8 cellular contexts compared by ENCODE assay signal in the genomic region with DNA sequence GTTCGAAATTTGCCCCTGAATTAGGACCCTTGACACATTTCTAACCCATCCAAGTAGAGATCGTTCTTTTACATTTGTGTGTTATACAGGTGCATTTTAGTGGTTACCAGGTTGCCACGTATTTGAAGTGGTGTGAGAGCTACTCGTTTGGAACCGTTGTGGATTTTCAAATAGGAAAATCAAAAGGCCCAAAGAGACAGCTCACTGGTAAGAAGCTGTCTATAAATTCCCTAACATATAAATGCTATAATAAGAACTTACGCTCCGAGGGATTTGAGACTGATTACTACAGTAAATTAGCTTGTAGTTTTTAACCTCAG. TPM values are rescaled to one million over a fixed set of nuclear protein-coding genes. Genes with fewer than 3 reads are reported as not detected.
DNase-seq lines count a peak whose midpoint lies in the region; ATAC-seq, FAIRE-seq and TF ChIP-seq lines count a peak whose summit lies in the region.

No MANE protein-coding gene starts in this region.

- H3K36me3 ChIP-seq in OCI-LY3 (replicated peaks; ENCODE audit: low read depth, low read length) (peaks cover 9% of the 10 kb centered on the region), neutrophil (no peaks in the 10 kb centered on the region)
- no peaks in the 10 kb centered on the region for H3K36me3 ChIP-seq in effector memory CD4-positive, alpha-beta T cell (ENCODE audit: control insufficient read depth, insufficient read depth, low read length)

- peak overlapping the region; percentile 94 for H3K27ac ChIP-seq in OCI-LY3 (ENCODE audit: low read length)
- peak overlapping the region; percentile 98 for H3K27ac ChIP-seq in effector memory CD4-positive, alpha-beta T cell (ENCODE audit: insufficient read depth, low read length, poor library complexity, severe bottlenecking)
- peak overlapping the region; percentile 99 for H3K27ac ChIP-seq in neutrophil

- DNase-seq in NCI-H2029 treated with DMSO at 0.1 percent for 48 hours (lab: John Stamatoyannopoulos, UW), result peak; percentile 68
- DNase-seq in NCI-H2029 (lab: John Stamatoyannopoulos, UW), result no peak
- no peak for DNase-seq in effector memory CD4-positive, alpha-beta T cell
- DNase-seq in GM12891 (ENCODE audit: insufficient read length, low spot score), result no peak
- DNase-seq in activated CD4-positive, CD25-positive, alpha-beta regulatory T cell (lab: John Stamatoyannopoulos, UW), result no peak

- H3K27me3 ChIP-seq in OCI-LY3 (ENCODE audit: low read depth, low read length), result no peaks in the 10 kb centered on the region
- no peaks in the 10 kb centered on the region for H3K27me3 ChIP-seq in effector memory CD4-positive, alpha-beta T cell (replicated peaks; ENCODE audit: control insufficient read depth, insufficient read depth, low read length, poor library complexity, severe bottlenecking)
- H3K27me3 ChIP-seq in neutrophil, result no peaks in the 10 kb centered on the region

- H3K4me1 ChIP-seq in OCI-LY3 (ENCODE audit: low read length), result peaks cover 33% of the 10 kb centered on the region
- peaks cover 15% of the 10 kb centered on the region for H3K4me1 ChIP-seq in effector memory CD4-positive, alpha-beta T cell (ENCODE audit: control insufficient read depth, insufficient read depth, low read length, poor library complexity, severe bottlenecking)
- H3K4me1 ChIP-seq in neutrophil (ENCODE audit: control insufficient read depth in 1 of 2, insufficient read depth in 1 of 2, low read depth in 1 of 2, low read length in 1 of 2), result peaks cover 56 to 62% of the 10 kb centered on the region in 2 experiments

- H3K9ac ChIP-seq in OCI-LY3 (ENCODE audit: low read length), result peak overlapping the region; percentile 94

- peaks cover 6% of the 10 kb centered on the region for H4K20me1 ChIP-seq in OCI-LY3 (ENCODE audit: insufficient read depth, low read length)

- peak overlapping the region; percentile 94 for H3K4me2 ChIP-seq in OCI-LY3 (ENCODE audit: low read length)

- ATAC-seq in GM21528 (IDR thresholded peaks at IDR 0.05; ENCODE audit: low FRiP score, unreplicated experiment), result no peak

- FAIRE-seq in GM12891 (lab: Jason Lieb, UNC), result no peak

- H3K79me2 ChIP-seq in OCI-LY3 (ENCODE audit: low read length), result peaks cover 81% of the 10 kb centered on the region

- TF ChIP-seq POLR2A in GM12891 (IDR thresholded peaks at IDR 0.05; ENCODE audit: low read depth, low read length), result no peak

- peak overlapping the region; percentile 91 for H3K4me3 ChIP-seq in OCI-LY3 (ENCODE audit: low read length)
- peak overlapping the region; percentile 97 for H3K4me3 ChIP-seq in effector memory CD4-positive, alpha-beta T cell (ENCODE audit: insufficient read depth, low read depth, low read length, poor library complexity, severe bottlenecking)
- peak overlapping the region; percentile 84 to 87 for H3K4me3 ChIP-seq in neutrophil (ENCODE audit: low read depth in 1 of 2, low read length in 1 of 2)

- H2AFZ ChIP-seq in OCI-LY3 (ENCODE audit: low read depth, low read length), result peak overlapping the region; percentile 81

- TF ChIP-seq CTCF in OCI-LY3 (IDR thresholded peaks at IDR 0.05; ENCODE audit: low read depth, low read length) (no peak), neutrophil (IDR thresholded peaks at IDR 0.05) (no peak)

- H3K9me3 ChIP-seq in OCI-LY3 (ENCODE audit: insufficient read depth, low read length), result 0 out of 2 replicates have a peak, but pooled peaks cover 4% of the 10 kb centered on the region
- no peaks in the 10 kb centered on the region for H3K9me3 ChIP-seq in effector memory CD4-positive, alpha-beta T cell (ENCODE audit: control insufficient read depth, low read length)
- H3K9me3 ChIP-seq in neutrophil, result no peaks in the 10 kb centered on the region

TF ChIP-seq in GM12891, 5 proteins besides CTCF, POLR2A, EP300 and RAD21:
- no peak for TF ChIP-seq POLR2AphosphoS5 (IDR thresholded peaks at IDR 0.05; ENCODE audit: low read depth, low read length)
- TF ChIP-seq PAX5 (IDR thresholded peaks at IDR 0.05; ENCODE audit: insufficient read depth, low read length, severe bottlenecking), result no peak
- no peak for TF ChIP-seq TAF1 (IDR thresholded peaks at IDR 0.05; ENCODE audit: low read depth, low read length)
- TF ChIP-seq POU2F2 (IDR thresholded peaks at IDR 0.05; ENCODE audit: low read depth, low read length), result no peak

RNA-seq across cellular contexts. Expression of a gene that starts 1.6 kb away (rescaled TPM):
- 5.7 TPM for polyA plus RNA-seq in GM12891 (2012; ENCODE audit: low read depth, missing spikeins)
